ENCODE assay signal across 10 cellular contexts in the genomic region with DNA sequence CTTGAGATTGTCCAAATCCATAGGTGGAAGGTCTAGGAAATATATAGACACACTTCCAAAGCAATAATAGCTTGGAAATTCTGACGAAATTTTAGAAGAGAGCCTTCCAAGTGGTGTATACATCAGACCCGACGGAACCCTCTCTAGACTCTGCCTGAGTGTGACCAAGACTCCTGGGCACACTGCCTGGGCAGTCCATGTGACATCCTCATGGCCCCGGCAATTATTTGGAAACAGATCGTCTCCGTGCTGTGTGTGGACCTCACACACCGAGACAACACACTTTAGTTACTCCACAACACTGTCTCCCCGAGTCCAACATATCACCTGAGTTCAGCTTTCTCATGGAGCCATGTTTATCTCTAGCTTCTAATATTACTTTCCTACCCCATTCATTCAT. TPM values are rescaled to one million over a fixed set of nuclear protein-coding genes. Genes with fewer than 3 reads are reported as not detected.
"Had no signal": no experiment of that assay in that cellular context is flagged by ENCODE, and none has a peak within 500 bp of the region (broad histone marks: within the 10 kb centered on the region; RNA-seq: fewer than 3 reads in every experiment).

No MANE protein-coding gene starts in this region.

RNA-seq across cellular contexts. Expression of a gene that starts 42.3 kb away (rescaled TPM):
- total RNA-seq: OCI-LY7, PC-3, PC-9, Peyer's patch, Right ventricle myocardium inferior, Right ventricle myocardium superior, RPMI7951, SJCRH30, SJSA1, SK-MEL-5 had no signal
